In the genomic region with DNA sequence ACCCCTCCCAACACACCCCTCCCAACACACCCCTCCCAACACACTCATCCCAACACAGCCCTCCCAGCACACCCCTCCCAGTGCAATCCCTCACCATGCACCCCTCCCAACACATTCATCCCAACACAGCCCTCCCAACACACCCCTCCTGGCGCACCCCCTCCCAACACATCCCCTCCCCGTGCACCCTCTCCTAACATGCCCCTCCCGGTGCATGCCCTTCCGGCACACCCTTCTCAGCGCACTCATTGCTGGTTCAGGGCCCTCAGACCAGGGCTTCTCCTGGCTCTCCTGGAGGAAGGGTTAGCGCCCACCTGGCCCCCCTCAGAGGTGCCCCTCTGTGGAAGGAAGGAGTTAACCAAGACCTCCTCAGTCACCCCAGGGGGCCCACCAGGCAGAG, we compare ENCODE assay signal across 20 cellular contexts.
DNase-seq lines count a peak whose midpoint lies in the region; ATAC-seq and TF ChIP-seq lines count a peak whose summit lies in the region.
"Had no signal": no experiment of that assay in that cellular context is flagged by ENCODE, and none has a peak within 500 bp of the region (broad histone marks: within the 10 kb centered on the region; RNA-seq: fewer than 3 reads in every experiment).

No MANE protein-coding gene starts in this region.

- ATAC-seq in left lung (peak; percentile 5), GM19463 (IDR thresholded peaks at IDR 0.05; ENCODE audit: unreplicated experiment) (no peak)
- no peak for ATAC-seq in activated CD8-positive, alpha-beta T cell treated with anti-CD3 and anti-CD28 coated beads for 36 hours
- ATAC-seq: A549; CD8-positive, alpha-beta T cell; HCT116 had no signal

- peak overlapping the region in 1 of 11 experiments; percentile 29; a peak in 1 of 22 replicates for H3K9ac ChIP-seq in BLaER1 treated with 17β-estradiol and CSF1 and Interleukin-3, amounts not matched to agents 10 nM and 100 nM
- H3K9ac ChIP-seq: GM23248 had no signal

- H3K4me3 Mint-ChIP-seq in activated CD8-positive, alpha-beta T cell treated with anti-CD3 and anti-CD28 coated beads for 36 hours = no peak overlapping the region
- H3K4me3 Mint-ChIP-seq: CD4-positive, CD25-positive, alpha-beta regulatory T cell; CD8-positive, alpha-beta T cell; H9; HFFc6 had no signal

- 41 to 74% methylated on average over 6 of the region's 6 CpGs for WGBS in thyroid gland, 2 donors

- H3K27ac Mint-ChIP-seq in activated CD8-positive, alpha-beta T cell treated with anti-CD3 and anti-CD28 coated beads for 36 hours = no peak overlapping the region
- H3K27ac Mint-ChIP-seq: CD4-positive, CD25-positive, alpha-beta regulatory T cell; CD8-positive, alpha-beta T cell; HFFc6 had no signal

- POLR2A ChIA-PET in activated CD8-positive, alpha-beta T cell treated with anti-CD3 and anti-CD28 coated beads for 36 hours (lab: Charles Lee) = no interaction called here

- no peaks in the 10 kb centered on the region for H3K36me3 Mint-ChIP-seq in activated CD8-positive, alpha-beta T cell treated with anti-CD3 and anti-CD28 coated beads for 36 hours (ENCODE audit: low read depth)
- H3K36me3 Mint-ChIP-seq: CD4-positive, CD25-positive, alpha-beta regulatory T cell; CD8-positive, alpha-beta T cell had no signal

- H3K9me3 ChIP-seq in BLaER1 treated with 17β-estradiol and CSF1 and Interleukin-3, amounts not matched to agents 10 nM and 100 nM (replicated peaks in 1 of 11) = no peaks in the 10 kb centered on the region
- no peaks in the 10 kb centered on the region for H3K9me3 ChIP-seq in left lung
- H3K9me3 ChIP-seq in thyroid gland = no peaks in the 10 kb centered on the region
- H3K9me3 ChIP-seq: A549, BE2C, Caco-2 had no signal

- TF ChIP-seq CTCF in left lung (IDR thresholded peaks at IDR 0.05) = no peak
- TF ChIP-seq CTCF in thyroid gland (IDR thresholded peaks at IDR 0.05) = no peak
- TF ChIP-seq CTCF in activated CD8-positive, alpha-beta T cell treated with anti-CD3 and anti-CD28 coated beads for 36 hours (IDR thresholded peaks at IDR 0.05) = no peak

- no peaks in the 10 kb centered on the region for H3K36me3 ChIP-seq in BLaER1 treated with 17β-estradiol and CSF1 and Interleukin-3, amounts not matched to agents 10 nM and 100 nM
- H3K36me3 ChIP-seq in left lung (no peaks in the 10 kb centered on the region), thyroid gland (no peaks in the 10 kb centered on the region), H7 (replicated peaks; ENCODE audit: control insufficient read depth, insufficient read depth, low read length) (no peaks in the 10 kb centered on the region)
- H3K36me3 ChIP-seq: BE2C had no signal

- H3K4me2 ChIP-seq in BLaER1 treated with 17β-estradiol and CSF1 and Interleukin-3, amounts not matched to agents 10 nM and 100 nM = peak overlapping the region in 9 of 11 experiments; percentile 12 to 84 (median 76); a peak in 17 of 22 replicates
- H3K4me2 ChIP-seq: A549 had no signal

- peaks cover 0 to 86% (median 47%) of the 10 kb centered on the region in 11 experiments; a peak in 16 of 22 replicates for H4K20me1 ChIP-seq in BLaER1 treated with 17β-estradiol and CSF1 and Interleukin-3, amounts not matched to agents 10 nM and 100 nM

- TF ChIP-seq POLR2A in thyroid gland (IDR thresholded peaks at IDR 0.05) = no peak

- no peaks in the 10 kb centered on the region for H3K9me3 Mint-ChIP-seq in activated CD8-positive, alpha-beta T cell treated with anti-CD3 and anti-CD28 coated beads for 36 hours
- H3K9me3 Mint-ChIP-seq: CD8-positive, alpha-beta T cell; H9; HFFc6 had no signal

- CTCF ChIA-PET in activated CD8-positive, alpha-beta T cell treated with anti-CD3 and anti-CD28 coated beads for 36 hours (lab: Charles Lee) = no interaction called here

- H3K4me1 Mint-ChIP-seq in activated CD8-positive, alpha-beta T cell treated with anti-CD3 and anti-CD28 coated beads for 36 hours (ENCODE audit: low read depth) = no peaks in the 10 kb centered on the region
- H3K4me1 Mint-ChIP-seq: CD4-positive, CD25-positive, alpha-beta regulatory T cell; H9 had no signal

- peaks cover 5 to 49% (median 32%) of the 10 kb centered on the region in 10 experiments; a peak in 19 of 20 replicates for H3K4me1 ChIP-seq in BLaER1 treated with 17β-estradiol and CSF1 and Interleukin-3, amounts not matched to agents 10 nM and 100 nM
- no peaks in the 10 kb centered on the region for H3K4me1 ChIP-seq in left lung
- peaks cover 23 to 39% of the 10 kb centered on the region in 2 donors for H3K4me1 ChIP-seq in thyroid gland
- H3K4me1 ChIP-seq: A549, BE2C, Caco-2 had no signal

- DNase-seq in left lung = no peak
- DNase-seq in thyroid gland = peak; percentile 54 to 61
- DNase-seq in activated CD8-positive, alpha-beta T cell treated with anti-CD3 and anti-CD28 coated beads for 36 hours = no peak
- DNase-seq in H7 = no peak
- DNase-seq: 8988T; AML-193; BE2C; Caco-2; CD4-positive, CD25-positive, alpha-beta regulatory T cell; CD8-positive, alpha-beta T cell; DMS153; DND-41; GM23248; H9; HFFc6 had no signal

- intact Hi-C loops in left lung (cut with DNase I) (no loop called here), thyroid gland (cut with DNase I) (no loop called here)
- intact Hi-C loops in activated CD8-positive, alpha-beta T cell treated with anti-CD3 and anti-CD28 coated beads for 36 hours (cut with micrococcal nuclease) = no loop called here

- peaks cover 3% of the 10 kb centered on the region for H3K27me3 Mint-ChIP-seq in activated CD8-positive, alpha-beta T cell treated with anti-CD3 and anti-CD28 coated beads for 36 hours
- H3K27me3 Mint-ChIP-seq: CD4-positive, CD25-positive, alpha-beta regulatory T cell had no signal

- H3K27me3 ChIP-seq in BLaER1 treated with 17β-estradiol and CSF1 and Interleukin-3, amounts not matched to agents 10 nM and 100 nM = peaks cover 67 to 90% (median 84%) of the 10 kb centered on the region in 11 experiments
- H3K27me3 ChIP-seq in left lung (peaks cover 0 to 40% of the 10 kb centered on the region in 2 donors), thyroid gland (no peaks in the 10 kb centered on the region), H7 (ENCODE audit: control insufficient read depth, insufficient read depth, low read length) (no peaks in the 10 kb centered on the region)

- H3K4me3 ChIP-seq in BLaER1 treated with 17β-estradiol and CSF1 and Interleukin-3, amounts not matched to agents 10 nM and 100 nM = no peak overlapping the region
- H3K4me3 ChIP-seq in left lung = no peak overlapping the region
- no peak overlapping the region for H3K4me3 ChIP-seq in thyroid gland (replicated peaks in 1 of 3)
- H3K4me3 ChIP-seq in H7 (ENCODE audit: insufficient read depth, low read depth, low read length) = no peak overlapping the region
- H3K4me3 ChIP-seq: A549, GM23248 had no signal

- H3K27ac ChIP-seq in BLaER1 treated with 17β-estradiol and CSF1 and Interleukin-3, amounts not matched to agents 10 nM and 100 nM = no peak overlapping the region
- H3K27ac ChIP-seq in left lung = no peak overlapping the region
- H3K27ac ChIP-seq in thyroid gland = peak overlapping the region; percentile 86 to 95 (median 95)
- H3K27ac ChIP-seq: A549, C4-2B, GM23248 had no signal

Comparison
In these comparisons a context has a peak if more than half of its experiments do, and no peak if none do; other contexts are left out.
1. H3K27ac ChIP-seq: peak in thyroid gland (3 of 3); none in BLaER1 treated with 17β-estradiol and CSF1 and Interleukin-3, amounts not matched to agents 10 nM and 100 nM (0 of 11) and left lung (0 of 2).
2. DNase-seq: peak in thyroid gland (2 of 2); none in left lung (0 of 2), activated CD8-positive, alpha-beta T cell treated with anti-CD3 and anti-CD28 coated beads for 36 hours (single experiment) and H7 (single experiment).